ENCODE assay signal across 1 cellular context in the genomic region with DNA sequence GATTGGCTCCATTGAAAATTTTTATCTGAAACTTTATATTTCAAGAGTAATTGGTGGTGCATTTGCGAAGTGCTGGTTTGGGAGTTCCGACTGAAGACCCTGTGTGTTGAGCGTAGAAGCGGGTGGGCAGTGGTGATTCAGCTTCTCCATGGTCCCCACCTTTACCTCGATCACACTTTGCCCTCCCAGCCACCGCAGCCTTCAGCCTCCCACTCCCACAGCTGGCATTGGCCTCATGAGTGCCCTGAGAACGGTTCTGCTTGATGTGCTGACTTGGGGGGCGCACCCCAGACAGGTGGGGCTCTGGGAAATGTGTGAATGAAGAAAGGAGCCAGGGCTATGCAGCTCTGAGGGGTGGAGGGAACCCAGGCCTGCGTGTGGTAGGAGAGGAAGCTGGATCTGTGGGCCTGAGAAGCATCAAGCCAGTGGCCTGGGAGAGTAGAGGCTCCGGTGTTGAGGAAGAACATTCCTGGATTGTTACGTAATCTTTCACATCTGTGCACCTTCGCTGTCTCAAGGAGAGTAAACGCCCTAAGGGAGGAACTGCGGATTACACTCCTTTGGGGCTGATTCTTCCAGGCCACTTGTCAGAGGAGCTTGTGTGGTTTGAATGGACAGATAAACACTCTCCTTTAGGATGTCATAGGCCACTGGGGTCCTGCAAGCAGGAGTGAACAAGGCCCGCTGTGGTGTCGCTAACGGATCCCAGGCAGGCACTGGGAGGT.
TF ChIP-seq lines count a peak whose summit lies in the region.

No MANE protein-coding gene starts in this region.

TF ChIP-seq in WTC11, 78 proteins besides CTCF, POLR2A, EP300 and RAD21 (continued from another document):
- no peak for TF ChIP-seq MYBL2 (CRISPR knock-in tag; IDR thresholded peaks at IDR 0.05)
